Comparison of ENCODE assay signal across 8 cellular contexts in the genomic region with DNA sequence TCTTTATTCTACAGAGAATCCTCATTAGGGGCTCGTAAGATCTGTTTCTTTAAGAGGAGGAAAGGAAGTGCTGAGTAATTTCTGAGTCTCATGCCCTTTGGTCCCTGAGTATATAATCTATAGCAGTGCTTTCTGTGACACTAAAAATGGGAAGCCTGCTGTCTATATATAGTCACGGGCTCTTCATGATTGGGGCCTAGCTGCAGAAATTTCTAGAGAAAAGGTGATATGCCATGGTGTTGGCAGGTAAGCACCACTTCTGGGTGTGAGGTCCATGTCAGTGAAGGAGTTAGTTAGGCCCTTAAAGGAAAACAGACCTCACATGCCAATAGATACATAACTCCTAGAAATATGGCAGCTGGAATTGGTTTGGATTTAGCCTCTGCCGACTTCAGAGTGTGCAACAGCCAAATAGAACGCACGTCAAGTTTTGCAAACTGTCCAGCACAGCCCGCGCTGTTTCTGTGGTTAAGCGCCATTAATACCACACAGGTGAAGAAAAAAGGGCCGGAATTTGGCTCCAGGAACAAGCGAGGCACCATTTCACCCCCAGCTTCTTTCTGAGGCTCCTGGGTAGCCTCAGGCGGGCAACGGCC.
A peak's percentile ranks its signal among the peaks of the same experiment; 100 is the strongest.
DNase-seq lines count a peak whose midpoint lies in the region; ATAC-seq lines count a peak whose summit lies in the region.

No MANE protein-coding gene starts in this region.

- H3K4me3 ChIP-seq in skin epidermis: peak overlapping the region; percentile 50 to 63 (median 57)

- peak overlapping the region in 19 of 21 experiments; percentile 62 to 98 (median 88) for H3K27ac ChIP-seq in skin epidermis

- DNase-seq in SW480 (ENCODE audit: low spot score): peak; percentile 15
- DNase-seq in glomerular visceral epithelial cell (ENCODE audit: extremely low spot score): peak; percentile 2
- no peak for DNase-seq in midbrain (lab: John Stamatoyannopoulos, UW)

- peak; percentile 49 for ATAC-seq in GM21576 (IDR thresholded peaks at IDR 0.05; ENCODE audit: unreplicated experiment)
- no peak for ATAC-seq in GM18867 (IDR thresholded peaks at IDR 0.05; ENCODE audit: unreplicated experiment)
- no peak for ATAC-seq in GM21381 (IDR thresholded peaks at IDR 0.05; ENCODE audit: unreplicated experiment)
- no peak for ATAC-seq in GM18520 (IDR thresholded peaks at IDR 0.05; ENCODE audit: unreplicated experiment)
